8 cellular contexts compared by ENCODE assay signal in genomic region chr10:105466521-105466920, GRCh38.
"Had no signal": no experiment of that assay in that cellular context is flagged by ENCODE, and none has a peak within 500 bp of the region (broad histone marks: within the 10 kb centered on the region; RNA-seq: fewer than 3 reads in every experiment).

No MANE protein-coding gene starts in this region.

- ATAC-seq: GM12878 had no signal

- FAIRE-seq: G401.6, GM12878, GM12891, GM12892, GM18507, GM19239 had no signal

- H3K4me3 ChIP-seq: GM12878 had no signal

- DNase-seq: GDM1, GF-D8 had no signal
